In the genomic region with DNA sequence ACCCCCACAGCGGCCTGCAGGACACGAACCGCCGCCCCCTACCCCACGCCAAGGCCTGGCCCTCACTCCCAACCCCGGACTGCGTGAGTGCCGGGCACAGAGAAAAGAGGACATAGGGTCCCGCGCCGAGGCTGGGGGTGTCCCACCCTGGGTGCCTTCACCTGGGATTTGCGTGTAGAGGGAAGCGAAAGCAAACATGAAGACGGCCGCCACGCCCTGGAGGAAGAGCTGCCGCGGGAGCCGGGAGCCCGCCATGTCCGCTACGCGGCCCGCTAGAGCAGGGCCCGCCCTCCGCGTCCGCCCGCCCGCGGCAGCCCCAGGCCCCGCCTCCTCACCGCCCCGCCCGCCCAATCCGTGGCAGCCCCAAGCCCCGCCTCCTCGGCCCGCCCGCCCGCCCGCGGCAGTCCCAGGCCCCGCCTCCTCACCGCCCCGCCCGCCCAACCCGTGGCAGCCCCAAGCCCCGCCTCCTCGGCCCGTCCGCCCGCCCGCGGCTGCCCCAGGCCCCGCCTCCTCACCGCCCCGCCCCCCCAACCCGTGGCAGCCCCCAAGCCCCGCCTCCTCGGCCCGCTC, we compare ENCODE assay signal across 1 cellular context.
TF ChIP-seq lines count a peak whose summit lies in the region.

A gene with protein sequence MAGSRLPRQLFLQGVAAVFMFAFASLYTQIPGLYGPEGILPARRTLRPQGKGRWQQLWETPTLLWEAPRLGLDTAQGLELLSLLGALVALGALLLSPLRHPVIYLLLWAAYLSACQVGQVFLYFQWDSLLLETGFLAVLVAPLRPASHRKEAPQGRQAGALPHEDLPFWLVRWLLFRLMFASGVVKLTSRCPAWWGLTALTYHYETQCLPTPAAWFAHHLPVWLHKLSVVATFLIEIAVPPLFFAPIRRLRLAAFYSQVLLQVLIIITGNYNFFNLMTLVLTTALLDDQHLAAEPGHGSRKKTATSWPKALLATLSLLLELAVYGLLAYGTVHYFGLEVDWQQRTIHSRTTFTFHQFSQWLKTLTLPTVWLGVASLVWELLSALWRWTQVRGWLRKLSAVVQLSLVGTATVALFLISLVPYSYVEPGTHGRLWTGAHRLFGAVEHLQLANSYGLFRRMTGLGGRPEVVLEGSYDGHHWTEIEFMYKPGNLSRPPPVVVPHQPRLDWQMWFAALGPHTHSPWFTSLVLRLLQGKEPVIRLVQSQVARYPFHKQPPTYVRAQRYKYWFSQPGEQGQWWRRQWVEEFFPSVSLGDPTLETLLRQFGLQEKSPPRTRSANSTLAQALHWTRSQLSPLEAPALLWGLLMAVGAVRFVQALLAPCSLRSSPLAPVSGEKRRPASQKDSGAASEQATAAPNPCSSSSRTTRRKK (minus strand): TSS at position 282 of the 570 bp plus-strand sequence. CDS start 27 bp downstream, at position 255.

TF ChIP-seq in WTC11, 78 proteins besides CTCF, POLR2A, EP300 and RAD21 (continued from another document):
- TF ChIP-seq, protein P1, sequence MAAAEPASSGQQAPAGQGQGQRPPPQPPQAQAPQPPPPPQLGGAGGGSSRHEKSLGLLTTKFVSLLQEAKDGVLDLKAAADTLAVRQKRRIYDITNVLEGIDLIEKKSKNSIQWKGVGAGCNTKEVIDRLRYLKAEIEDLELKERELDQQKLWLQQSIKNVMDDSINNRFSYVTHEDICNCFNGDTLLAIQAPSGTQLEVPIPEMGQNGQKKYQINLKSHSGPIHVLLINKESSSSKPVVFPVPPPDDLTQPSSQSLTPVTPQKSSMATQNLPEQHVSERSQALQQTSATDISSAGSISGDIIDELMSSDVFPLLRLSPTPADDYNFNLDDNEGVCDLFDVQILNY (CRISPR knock-in tag; IDR thresholded peaks at IDR 0.05), result no peak
- no peak for TF ChIP-seq RORB (CRISPR knock-in tag; IDR thresholded peaks at IDR 0.05)
